Comparison of ENCODE assay signal across 30 cellular contexts in the genomic region with DNA sequence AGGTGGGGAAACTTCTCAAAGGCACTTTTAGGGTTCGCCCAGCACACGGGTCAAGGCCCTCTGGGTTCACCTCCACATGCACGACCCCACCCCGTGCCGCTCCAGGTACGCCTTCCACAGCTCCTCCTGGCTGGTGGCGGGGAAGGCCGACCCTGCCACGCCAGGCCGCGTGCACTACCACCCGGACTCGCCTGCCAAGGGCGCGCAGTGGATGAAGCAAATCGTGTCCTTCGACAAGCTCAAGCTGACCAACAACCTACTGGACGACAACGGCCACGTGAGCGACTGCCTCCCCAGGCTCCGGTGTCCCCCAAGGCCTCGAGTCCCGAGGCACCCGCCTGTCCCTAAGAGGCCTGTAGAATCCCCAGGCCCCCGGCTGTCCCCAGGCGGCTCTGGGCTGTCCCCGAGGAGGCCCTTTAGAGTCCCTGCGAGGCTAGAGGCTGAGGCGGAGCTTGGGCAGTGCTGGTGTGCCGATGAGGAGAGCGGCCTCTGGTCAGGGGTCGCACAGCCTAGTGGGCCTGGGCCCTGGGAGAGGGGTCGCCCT. TPM values are rescaled to one million over a fixed set of nuclear protein-coding genes. Genes with fewer than 3 reads are reported as not detected.
"Had no signal": no experiment of that assay in that cellular context is flagged by ENCODE, and none has a peak within 500 bp of the region (broad histone marks: within the 10 kb centered on the region; RNA-seq: fewer than 3 reads in every experiment).

No MANE protein-coding gene starts in this region.

- H3K4me1 ChIP-seq: SJSA1 had no signal

- H3K4me3 Mint-ChIP-seq: activated B cell treated with CpG ODN at 0.5 μM for 24 hours; activated CD8-positive, alpha-beta memory T cell treated with anti-CD3 and anti-CD28 coated beads, Interleukin-2, amount 10 ng/mL, durations not matched to agents 7 days and 5 days; activated T-cell treated with anti-CD3 and anti-CD28 coated beads, Interleukin-2, amount 50 U/mL, for 24 hours had no signal

- H3K27ac Mint-ChIP-seq: activated B cell treated with CpG ODN at 0.5 μM for 24 hours; activated CD4-positive, alpha-beta T cell treated with anti-CD3 and anti-CD28 coated beads, Interleukin-2, amount 10 ng/mL, durations not matched to agents 24 days and 14 days; activated CD8-positive, alpha-beta memory T cell treated with anti-CD3 and anti-CD28 coated beads, Interleukin-2, amount 10 ng/mL, durations not matched to agents 7 days and 5 days; activated naive CD8-positive, alpha-beta T cell; activated T-cell treated with anti-CD3 and anti-CD28 coated beads, Interleukin-2, amount 50 U/mL, for 24 hours; brain had no signal

- DNase-seq: activated B cell treated with CpG ODN at 0.5 μM for 24 hours; activated CD4-positive, alpha-beta T cell treated with anti-CD3 and anti-CD28 coated beads for 1 hour; activated CD4-positive, alpha-beta T cell treated with anti-CD3 and anti-CD28 coated beads, Interleukin-2, amount 10 ng/mL, durations not matched to agents 24 days and 14 days; activated CD4-positive, alpha-beta T cell treated with anti-CD3 and anti-CD28 coated beads, Interleukin-2, amount 50 U/mL, for 48 hours; activated CD8-positive, alpha-beta memory T cell treated with anti-CD3 and anti-CD28 coated beads, Interleukin-2, amount 10 ng/mL, durations not matched to agents 7 days and 5 days; activated effector memory CD4-positive, alpha-beta T cell treated with Interleukin-2 at 50 U/mL for 16 hours; activated naive CD4-positive, alpha-beta T cell treated with Interleukin-2 at 50 U/mL for 16 hours; activated T-cell treated with anti-CD3 and anti-CD28 coated beads, Interleukin-2, amount 50 U/mL, for 24 hours; amygdala; MV-4-11; NCI-H1092 treated with DMSO at 0.1 percent for 48 hours; NCI-H1417 treated with DMSO at 0.1 percent for 48 hours; NCI-H1694; NCI-H2029; NCI-H2107; NCI-H2171 treated with DMSO at 0.1 percent for 48 hours; NCI-H226; NCI-H526; NCI-H82; OCI-M1; Peyer's patch; SHP77; SW 1271 had no signal

- H3K4me3 ChIP-seq: MG63, Peyer's patch, SJSA1 had no signal

- H3K36me3 Mint-ChIP-seq: activated naive CD8-positive, alpha-beta T cell had no signal

- H3K36me3 ChIP-seq: Peyer's patch, SJSA1 had no signal

- H3K27me3 ChIP-seq: MG63 had no signal

- H3K9me3 Mint-ChIP-seq: activated B cell treated with CpG ODN at 0.5 μM for 24 hours; activated CD4-positive, alpha-beta T cell treated with anti-CD3 and anti-CD28 coated beads, Interleukin-2, amount 10 ng/mL, durations not matched to agents 24 days and 14 days; activated T-cell treated with anti-CD3 and anti-CD28 coated beads, Interleukin-2, amount 50 U/mL, for 24 hours; activated T-helper 1 cell treated with anti-CD3 and anti-CD28 coated beads, Interleukin-12 subunit alpha, Interleukin-12 subunit beta, Interleukin-2, Interleukin-4 antibody, amounts not matched to agents 30 ng/mL and 10 ng/mL and 1 ng/mL, durations not matched to agents 14 hours and 24 hours and 36 hours had no signal

- H3K9me3 ChIP-seq: MG63, SJSA1 had no signal

- ATAC-seq: activated CD8-positive, alpha-beta memory T cell treated with anti-CD3 and anti-CD28 coated beads, Interleukin-2, amount 10 ng/mL, durations not matched to agents 7 days and 5 days; SK-N-SH treated with all-trans-retinoic acid at 6 μM for 48 hours had no signal

- H3K27ac ChIP-seq: Peyer's patch, SJSA1 had no signal

RNA-seq across cellular contexts. Expression of gene TBX1, which starts 3.5 kb away (rescaled TPM):
- total RNA-seq: activated B cell treated with CpG ODN at 0.5 μM for 24 hours; activated CD4-positive, alpha-beta T cell treated with anti-CD3 and anti-CD28 coated beads, Interleukin-2, amount 10 ng/mL, durations not matched to agents 24 days and 14 days; T-helper 1 cell treated with Interleukin-12 subunit alpha and Interleukin-12 subunit beta and Interleukin-4 antibody, amounts not matched to agents 30 ng/mL and 1 ng/mL, for 36 hours had no signal

RNA-seq across cellular contexts. Expression of gene GP1BB, which starts 40.8 kb away (rescaled TPM):
- total RNA-seq: activated B cell treated with CpG ODN at 0.5 μM for 24 hours; activated CD4-positive, alpha-beta T cell treated with anti-CD3 and anti-CD28 coated beads, Interleukin-2, amount 10 ng/mL, durations not matched to agents 24 days and 14 days; activated CD8-positive, alpha-beta memory T cell treated with anti-CD3 and anti-CD28 coated beads, Interleukin-2, amount 10 ng/mL, durations not matched to agents 7 days and 5 days; activated T-helper 1 cell treated with anti-CD3 and anti-CD28 coated beads, Interleukin-12 subunit alpha, Interleukin-12 subunit beta, Interleukin-2, Interleukin-4 antibody, amounts not matched to agents 30 ng/mL and 10 ng/mL and 1 ng/mL, durations not matched to agents 14 hours and 24 hours and 36 hours; T-helper 1 cell treated with Interleukin-12 subunit alpha and Interleukin-12 subunit beta and Interleukin-4 antibody, amounts not matched to agents 30 ng/mL and 1 ng/mL, for 36 hours had no signal

RNA-seq across cellular contexts. Expression of gene SEPTIN5, which starts 49.8 kb away (rescaled TPM):
- total RNA-seq: activated B cell treated with CpG ODN at 0.5 μM for 24 hours; T-helper 1 cell treated with Interleukin-12 subunit alpha and Interleukin-12 subunit beta and Interleukin-4 antibody, amounts not matched to agents 30 ng/mL and 1 ng/mL, for 36 hours had no signal
